In the genomic region with DNA sequence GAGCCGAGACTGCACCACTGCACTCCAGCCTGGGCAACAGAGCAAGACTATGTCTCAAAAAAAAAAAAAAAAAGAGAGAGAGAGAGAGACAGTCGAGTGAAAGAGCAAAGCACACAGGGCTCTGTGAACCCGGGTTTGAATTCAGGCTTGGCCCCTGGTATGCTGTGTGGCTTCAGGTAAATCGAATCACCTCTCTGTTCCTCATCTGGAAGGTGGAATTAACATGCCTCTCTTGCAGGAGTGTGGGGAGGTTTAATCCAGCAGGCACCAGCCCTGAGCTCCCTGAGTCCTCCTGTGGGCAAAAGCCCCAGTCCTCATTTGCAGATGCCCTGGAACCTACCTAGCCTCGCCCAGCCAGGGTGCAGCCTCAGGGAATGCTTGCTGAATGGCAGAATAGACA, we compare ENCODE assay signal across 2 cellular contexts.
A peak's percentile ranks its signal among the peaks of the same experiment; 100 is the strongest.
TF ChIP-seq lines count a peak whose summit lies in the region.

No MANE protein-coding gene starts in this region.

TF ChIP-seq in HEK293, 187 proteins besides CTCF, POLR2A, EP300 and RAD21 (continued from another document):
- TF ChIP-seq, protein P1, sequence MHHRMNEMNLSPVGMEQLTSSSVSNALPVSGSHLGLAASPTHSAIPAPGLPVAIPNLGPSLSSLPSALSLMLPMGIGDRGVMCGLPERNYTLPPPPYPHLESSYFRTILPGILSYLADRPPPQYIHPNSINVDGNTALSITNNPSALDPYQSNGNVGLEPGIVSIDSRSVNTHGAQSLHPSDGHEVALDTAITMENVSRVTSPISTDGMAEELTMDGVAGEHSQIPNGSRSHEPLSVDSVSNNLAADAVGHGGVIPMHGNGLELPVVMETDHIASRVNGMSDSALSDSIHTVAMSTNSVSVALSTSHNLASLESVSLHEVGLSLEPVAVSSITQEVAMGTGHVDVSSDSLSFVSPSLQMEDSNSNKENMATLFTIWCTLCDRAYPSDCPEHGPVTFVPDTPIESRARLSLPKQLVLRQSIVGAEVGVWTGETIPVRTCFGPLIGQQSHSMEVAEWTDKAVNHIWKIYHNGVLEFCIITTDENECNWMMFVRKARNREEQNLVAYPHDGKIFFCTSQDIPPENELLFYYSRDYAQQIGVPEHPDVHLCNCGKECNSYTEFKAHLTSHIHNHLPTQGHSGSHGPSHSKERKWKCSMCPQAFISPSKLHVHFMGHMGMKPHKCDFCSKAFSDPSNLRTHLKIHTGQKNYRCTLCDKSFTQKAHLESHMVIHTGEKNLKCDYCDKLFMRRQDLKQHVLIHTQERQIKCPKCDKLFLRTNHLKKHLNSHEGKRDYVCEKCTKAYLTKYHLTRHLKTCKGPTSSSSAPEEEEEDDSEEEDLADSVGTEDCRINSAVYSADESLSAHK (tag by site-specific recombination; IDR thresholded peaks at IDR 0.05) = no peak

TF ChIP-seq in K562, 482 proteins besides CTCF, POLR2A, EP300 and RAD21 (continued from another document):
- TF ChIP-seq, protein P2, sequence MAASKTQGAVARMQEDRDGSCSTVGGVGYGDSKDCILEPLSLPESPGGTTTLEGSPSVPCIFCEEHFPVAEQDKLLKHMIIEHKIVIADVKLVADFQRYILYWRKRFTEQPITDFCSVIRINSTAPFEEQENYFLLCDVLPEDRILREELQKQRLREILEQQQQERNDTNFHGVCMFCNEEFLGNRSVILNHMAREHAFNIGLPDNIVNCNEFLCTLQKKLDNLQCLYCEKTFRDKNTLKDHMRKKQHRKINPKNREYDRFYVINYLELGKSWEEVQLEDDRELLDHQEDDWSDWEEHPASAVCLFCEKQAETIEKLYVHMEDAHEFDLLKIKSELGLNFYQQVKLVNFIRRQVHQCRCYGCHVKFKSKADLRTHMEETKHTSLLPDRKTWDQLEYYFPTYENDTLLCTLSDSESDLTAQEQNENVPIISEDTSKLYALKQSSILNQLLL (CRISPR knock-in tag; IDR thresholded peaks at IDR 0.05; ENCODE audit: borderline replicate concordance) = no peak
- TF ChIP-seq HMG20A (CRISPR knock-in tag; conservative IDR thresholded peaks at IDR 0.05) (no peak), MXI1 (IDR thresholded peaks at IDR 0.05; ENCODE audit: low read depth, low read length) (no peak), RBM25 (IDR thresholded peaks at IDR 0.05; ENCODE audit: low read depth, low read length, severe bottlenecking) (peak; percentile 87), RBM39 (optimal IDR thresholded peaks at IDR 0.05; ENCODE audit: low read depth, low read length) (no peak), HEY1 (CRISPR knock-in tag; IDR thresholded peaks at IDR 0.05; ENCODE audit: borderline replicate concordance) (no peak), ZNF551 (CRISPR knock-in tag; IDR thresholded peaks at IDR 0.05) (no peak), ZFP36 (IDR thresholded peaks at IDR 0.05; ENCODE audit: low read depth, low read length, partially characterized antibody) (peak; percentile 47)
- TF ChIP-seq, protein P3, sequence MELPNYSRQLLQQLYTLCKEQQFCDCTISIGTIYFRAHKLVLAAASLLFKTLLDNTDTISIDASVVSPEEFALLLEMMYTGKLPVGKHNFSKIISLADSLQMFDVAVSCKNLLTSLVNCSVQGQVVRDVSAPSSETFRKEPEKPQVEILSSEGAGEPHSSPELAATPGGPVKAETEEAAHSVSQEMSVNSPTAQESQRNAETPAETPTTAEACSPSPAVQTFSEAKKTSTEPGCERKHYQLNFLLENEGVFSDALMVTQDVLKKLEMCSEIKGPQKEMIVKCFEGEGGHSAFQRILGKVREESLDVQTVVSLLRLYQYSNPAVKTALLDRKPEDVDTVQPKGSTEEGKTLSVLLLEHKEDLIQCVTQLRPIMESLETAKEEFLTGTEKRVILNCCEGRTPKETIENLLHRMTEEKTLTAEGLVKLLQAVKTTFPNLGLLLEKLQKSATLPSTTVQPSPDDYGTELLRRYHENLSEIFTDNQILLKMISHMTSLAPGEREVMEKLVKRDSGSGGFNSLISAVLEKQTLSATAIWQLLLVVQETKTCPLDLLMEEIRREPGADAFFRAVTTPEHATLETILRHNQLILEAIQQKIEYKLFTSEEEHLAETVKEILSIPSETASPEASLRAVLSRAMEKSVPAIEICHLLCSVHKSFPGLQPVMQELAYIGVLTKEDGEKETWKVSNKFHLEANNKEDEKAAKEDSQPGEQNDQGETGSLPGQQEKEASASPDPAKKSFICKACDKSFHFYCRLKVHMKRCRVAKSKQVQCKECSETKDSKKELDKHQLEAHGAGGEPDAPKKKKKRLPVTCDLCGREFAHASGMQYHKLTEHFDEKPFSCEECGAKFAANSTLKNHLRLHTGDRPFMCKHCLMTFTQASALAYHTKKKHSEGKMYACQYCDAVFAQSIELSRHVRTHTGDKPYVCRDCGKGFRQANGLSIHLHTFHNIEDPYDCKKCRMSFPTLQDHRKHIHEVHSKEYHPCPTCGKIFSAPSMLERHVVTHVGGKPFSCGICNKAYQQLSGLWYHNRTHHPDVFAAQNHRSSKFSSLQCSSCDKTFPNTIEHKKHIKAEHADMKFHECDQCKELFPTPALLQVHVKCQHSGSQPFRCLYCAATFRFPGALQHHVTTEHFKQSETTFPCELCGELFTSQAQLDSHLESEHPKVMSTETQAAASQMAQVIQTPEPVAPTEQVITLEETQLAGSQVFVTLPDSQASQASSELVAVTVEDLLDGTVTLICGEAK (IDR thresholded peaks at IDR 0.05) = no peak
- TF ChIP-seq, protein P3 (CRISPR knock-in tag; IDR thresholded peaks at IDR 0.05) = no peak
- TF ChIP-seq, protein P4, sequence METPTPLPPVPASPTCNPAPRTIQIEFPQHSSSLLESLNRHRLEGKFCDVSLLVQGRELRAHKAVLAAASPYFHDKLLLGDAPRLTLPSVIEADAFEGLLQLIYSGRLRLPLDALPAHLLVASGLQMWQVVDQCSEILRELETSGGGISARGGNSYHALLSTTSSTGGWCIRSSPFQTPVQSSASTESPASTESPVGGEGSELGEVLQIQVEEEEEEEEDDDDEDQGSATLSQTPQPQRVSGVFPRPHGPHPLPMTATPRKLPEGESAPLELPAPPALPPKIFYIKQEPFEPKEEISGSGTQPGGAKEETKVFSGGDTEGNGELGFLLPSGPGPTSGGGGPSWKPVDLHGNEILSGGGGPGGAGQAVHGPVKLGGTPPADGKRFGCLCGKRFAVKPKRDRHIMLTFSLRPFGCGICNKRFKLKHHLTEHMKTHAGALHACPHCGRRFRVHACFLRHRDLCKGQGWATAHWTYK (CRISPR knock-in tag; IDR thresholded peaks at IDR 0.05) = no peak
- TF ChIP-seq, protein P5, sequence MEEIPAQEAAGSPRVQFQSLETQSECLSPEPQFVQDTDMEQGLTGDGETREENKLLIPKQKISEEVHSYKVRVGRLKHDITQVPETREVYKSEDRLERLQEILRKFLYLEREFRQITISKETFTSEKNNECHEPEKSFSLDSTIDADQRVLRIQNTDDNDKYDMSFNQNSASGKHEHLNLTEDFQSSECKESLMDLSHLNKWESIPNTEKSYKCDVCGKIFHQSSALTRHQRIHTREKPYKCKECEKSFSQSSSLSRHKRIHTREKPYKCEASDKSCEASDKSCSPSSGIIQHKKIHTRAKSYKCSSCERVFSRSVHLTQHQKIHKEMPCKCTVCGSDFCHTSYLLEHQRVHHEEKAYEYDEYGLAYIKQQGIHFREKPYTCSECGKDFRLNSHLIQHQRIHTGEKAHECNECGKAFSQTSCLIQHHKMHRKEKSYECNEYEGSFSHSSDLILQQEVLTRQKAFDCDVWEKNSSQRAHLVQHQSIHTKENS (CRISPR knock-in tag; IDR thresholded peaks at IDR 0.05) = no peak
- TF ChIP-seq, protein P6, sequence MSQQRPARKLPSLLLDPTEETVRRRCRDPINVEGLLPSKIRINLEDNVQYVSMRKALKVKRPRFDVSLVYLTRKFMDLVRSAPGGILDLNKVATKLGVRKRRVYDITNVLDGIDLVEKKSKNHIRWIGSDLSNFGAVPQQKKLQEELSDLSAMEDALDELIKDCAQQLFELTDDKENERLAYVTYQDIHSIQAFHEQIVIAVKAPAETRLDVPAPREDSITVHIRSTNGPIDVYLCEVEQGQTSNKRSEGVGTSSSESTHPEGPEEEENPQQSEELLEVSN (IDR thresholded peaks at IDR 0.05; ENCODE audit: borderline replicate concordance in 1 of 2, extremely low read depth in 1 of 2, insufficient read depth in 1 of 2, insufficient read length in 1 of 2, low read depth in 1 of 2, low read length in 1 of 2, poor library complexity in 1 of 2, severe bottlenecking in 1 of 2) = no peak
